ENCODE assay signal across 8 cellular contexts in the genomic region with DNA sequence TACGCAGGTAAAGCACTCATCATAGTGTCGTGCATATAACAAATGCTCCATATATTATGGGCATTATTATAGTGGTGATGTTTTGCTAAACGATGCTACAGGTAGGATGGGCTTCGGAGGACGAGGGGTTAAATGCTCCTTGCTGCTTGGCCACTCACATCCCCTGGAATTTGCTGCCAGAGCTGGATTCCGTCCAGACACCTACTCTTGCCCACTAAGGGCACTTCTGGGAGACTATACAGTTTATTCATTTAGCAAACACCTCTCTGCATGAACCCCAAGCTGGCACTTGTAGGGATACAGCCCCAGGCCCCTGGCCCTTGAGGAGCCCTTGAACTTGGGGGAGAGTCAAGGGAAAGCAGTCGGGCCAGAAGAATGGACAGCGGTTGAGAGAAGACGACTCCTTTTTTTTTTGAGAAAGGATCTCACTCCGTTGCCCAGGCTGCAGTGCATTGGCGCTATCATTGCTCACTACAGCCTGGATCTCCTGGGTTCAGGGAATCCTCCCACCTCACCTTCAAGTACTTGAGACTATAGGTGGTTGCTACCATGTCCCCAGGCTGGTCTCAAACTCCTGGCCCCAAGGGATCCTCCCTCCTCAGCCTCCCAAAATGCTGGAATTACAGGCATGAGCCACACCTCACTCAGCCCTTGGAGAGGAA. TPM values are rescaled to one million over a fixed set of nuclear protein-coding genes. Genes with fewer than 3 reads are reported as not detected.
DNase-seq lines count a peak whose midpoint lies in the region; ATAC-seq, FAIRE-seq and TF ChIP-seq lines count a peak whose summit lies in the region.

No MANE protein-coding gene starts in this region.

- no peak overlapping the region for H2AFZ ChIP-seq in DND-41 (ENCODE audit: low read depth, low read length)

- peak overlapping the region; percentile 76; the same call in 1 of the 2 replicates for H3K9ac ChIP-seq in DND-41 (ENCODE audit: low read depth, low read length)

- peaks cover 25% of the 10 kb centered on the region for H3K79me2 ChIP-seq in DND-41 (ENCODE audit: insufficient read depth, low read length)

- no peaks in the 10 kb centered on the region for H3K9me3 ChIP-seq in DND-41 (ENCODE audit: insufficient read depth, low read length, severe bottlenecking)
- no peaks in the 10 kb centered on the region for H3K9me3 ChIP-seq in Panc1 (ENCODE audit: control insufficient read depth, insufficient read depth, low read depth, low read length)
- no peaks in the 10 kb centered on the region for H3K9me3 ChIP-seq in esophagus muscularis mucosa
- no peaks in the 10 kb centered on the region for H3K9me3 ChIP-seq in gastrocnemius medialis

- intact Hi-C loops in Panc1 (cut with micrococcal nuclease; ENCODE audit: unreplicated experiment): loop anchor here (10.0 kb wide), 1 partner anchor 1090 kb away; the partner anchor contains the start of gene LRRC25
- intact Hi-C loops in esophagus muscularis mucosa (cut with DNase I): no loop called here
- intact Hi-C loops in gastrocnemius medialis (cut with DNase I; ENCODE audit: low total_unique reads): loop anchor here (1.0 kb wide), 3 partner anchors 37 to 229 kb away; partner anchors contain the start of genes BABAM1, HAUS8 and MYO9B

- CTCF ChIA-PET in Panc1 (lab: Charles Lee): interaction anchor here (0.7 to 1.0 kb wide), 3 partner anchors 11 to 15 kb away, joined by 4 to 8 read pairs (median 5); no protein-coding TSS in a partner anchor

- 59% methylated on average over 11 of the region's 11 CpGs for WGBS in esophagus muscularis mucosa

- ATAC-seq in DND-41 (ENCODE audit: insufficient read depth, low read depth) (no peak), Panc1 (no peak), gastrocnemius medialis (no peak), foreskin keratinocyte (no peak)

- peaks cover 4% of the 10 kb centered on the region for H3K36me3 ChIP-seq in DND-41 (ENCODE audit: insufficient read depth, low read length)
- no peaks in the 10 kb centered on the region; the same call in 1 of the 2 replicates for H3K36me3 ChIP-seq in Panc1 (ENCODE audit: control insufficient read depth, insufficient read depth, low read length)
- peaks cover 0 to 15% (median 7%) of the 10 kb centered on the region in 4 donors for H3K36me3 ChIP-seq in esophagus muscularis mucosa
- no peaks in the 10 kb centered on the region for H3K36me3 ChIP-seq in gastrocnemius medialis

- H3K27me3 ChIP-seq in DND-41 (ENCODE audit: insufficient read depth, low read length, poor library complexity) (no peaks in the 10 kb centered on the region), Panc1 (ENCODE audit: control insufficient read depth, insufficient read depth, low read length) (no peaks in the 10 kb centered on the region), esophagus muscularis mucosa (peaks cover 0 to 9% (median 0%) of the 10 kb centered on the region in 4 donors), gastrocnemius medialis (no peaks in the 10 kb centered on the region), foreskin keratinocyte (no peaks in the 10 kb centered on the region)

- H3K27ac ChIP-seq in DND-41 (ENCODE audit: low read length) (peak overlapping the region; percentile 87), Panc1 (ENCODE audit: low read length) (peak overlapping the region; percentile 89), esophagus muscularis mucosa (replicated peaks in 1 of 4) (peak overlapping the region; percentile 90 to 97 (median 91)), gastrocnemius medialis (peak overlapping the region; percentile 92 to 94 (median 94)), foreskin keratinocyte (no peak overlapping the region)

- BruUV-seq in Panc1 (replicated peaks; lab: Mats Ljungman, UMichigan): no TSS peak

- TF ChIP-seq CTCF in DND-41 (IDR thresholded peaks at IDR 0.05; ENCODE audit: borderline replicate concordance, extremely low read depth, low read length, poor library complexity, severe bottlenecking): no peak
- TF ChIP-seq CTCF in Panc1 (IDR thresholded peaks at IDR 0.05): no peak
- TF ChIP-seq CTCF in esophagus muscularis mucosa (IDR thresholded peaks at IDR 0.05): no peak
- no peak for TF ChIP-seq CTCF in gastrocnemius medialis (IDR thresholded peaks at IDR 0.05 in 4 of 5, conservative IDR thresholded peaks at IDR 0.05 in 1 of 5)
- no peak for TF ChIP-seq CTCF in foreskin keratinocyte (conservative IDR thresholded peaks at IDR 0.05)

- peaks cover 38% of the 10 kb centered on the region for H3K4me1 ChIP-seq in DND-41 (ENCODE audit: insufficient read depth, low read length)
- peaks cover 28% of the 10 kb centered on the region for H3K4me1 ChIP-seq in Panc1 (ENCODE audit: control insufficient read depth, insufficient read depth, low read length)
- H3K4me1 ChIP-seq in esophagus muscularis mucosa: peaks cover 46 to 89% (median 79%) of the 10 kb centered on the region in 4 donors
- H3K4me1 ChIP-seq in gastrocnemius medialis: peaks cover 35 to 42% of the 10 kb centered on the region in 2 donors
- peaks cover 8% of the 10 kb centered on the region for H3K4me1 ChIP-seq in foreskin keratinocyte

- H3K4me3 ChIP-seq in DND-41 (ENCODE audit: low read depth in 1 of 2, low read length in 2 of 2) (no peak overlapping the region), Panc1 (ENCODE audit: low read depth in 2 of 2, low read length in 2 of 2) (no peak overlapping the region; a peak in 1 of 4 replicates), esophagus muscularis mucosa (peak overlapping the region in 1 of 4 donors; percentile 67), gastrocnemius medialis (no peak overlapping the region)

- no peak for TF ChIP-seq EP300 in esophagus muscularis mucosa (IDR thresholded peaks at IDR 0.05)

- H3K4me2 ChIP-seq in DND-41 (ENCODE audit: insufficient read depth, low read length): no peak overlapping the region; the same call in 1 of the 2 replicates

- DNase-seq in DND-41: no peak
- DNase-seq in Panc1 (ENCODE audit: low read depth, low spot score): no peak
- no peak for DNase-seq in esophagus muscularis mucosa (ENCODE audit: extremely low spot score)
- DNase-seq in gastrocnemius medialis: no peak
- no peak for DNase-seq in GM12891 (ENCODE audit: insufficient read length, low spot score)
- DNase-seq in foreskin keratinocyte: no peak
- no peak for DNase-seq in A172 (ENCODE audit: low spot score)
- no peak for DNase-seq in activated CD8-positive, alpha-beta memory T cell treated with anti-CD3 and anti-CD28 coated beads for 24 hours

- POLR2A ChIA-PET in Panc1 (lab: Charles Lee): interaction anchor here (1.1 kb wide), 1 partner anchor 12 kb away, joined by 4 read pairs; no protein-coding TSS in a partner anchor

- in situ Hi-C loops in Panc1 (cut with HindIII; ENCODE audit: low pct_unique_long_range_greater_than_20kb, low sequenced_read_pairs) (no loop called here), gastrocnemius medialis (cut with MboI; ENCODE audit: low sequenced_read_pairs in 4 of 4) (no loop called here)

- peaks cover under 1% of the 10 kb centered on the region; the same call in 1 of the 2 replicates for H4K20me1 ChIP-seq in DND-41 (ENCODE audit: insufficient read depth, low read length)

- no peak for FAIRE-seq in GM12891 (lab: Jason Lieb, UNC)

- no peak for TF ChIP-seq POLR2A in esophagus muscularis mucosa (IDR thresholded peaks at IDR 0.05; ENCODE audit: low read depth)
- no peak for TF ChIP-seq POLR2A in gastrocnemius medialis (IDR thresholded peaks at IDR 0.05)
- TF ChIP-seq POLR2A in GM12891 (IDR thresholded peaks at IDR 0.05; ENCODE audit: low read depth, low read length): no peak

TF ChIP-seq in GM12891, 5 proteins besides CTCF, POLR2A, EP300 and RAD21:
- no peak for TF ChIP-seq SPI1 (IDR thresholded peaks at IDR 0.05; ENCODE audit: low read depth, low read length)
- no peak for TF ChIP-seq POU2F2 (IDR thresholded peaks at IDR 0.05; ENCODE audit: low read depth, low read length)
- no peak for TF ChIP-seq PAX5 (IDR thresholded peaks at IDR 0.05; ENCODE audit: insufficient read depth, low read length, severe bottlenecking)

RNA-seq across cellular contexts. Expression of gene MRPL34, which starts 1.2 kb away (rescaled TPM):
- 87.7 TPM for total RNA-seq in Panc1 (2021; ENCODE audit: unreplicated experiment)
- polyA plus RNA-seq in Panc1 (2012; ENCODE audit: insufficient read length): 94.2 TPM
- 100 to 1,000 TPM; 131 to 173 (median 147) TPM for total RNA-seq in esophagus muscularis mucosa
- total RNA-seq in gastrocnemius medialis: 100 to 1,000 TPM; 145 to 369 (median 249) TPM
- 75.1 TPM for polyA plus RNA-seq in GM12891 (2012; ENCODE audit: low read depth, missing spikeins)
- total RNA-seq in foreskin keratinocyte: 38.8 and 43.6 TPM in 2 replicates
- 99.8 and 114 TPM in 2 replicates for polyA plus RNA-seq in foreskin keratinocyte
- 79.1 and 183 TPM in 2 replicates for total RNA-seq in A172 (2014; rRNA removed; shearing (Covaris generic))

RNA-seq across cellular contexts. Expression of gene ABHD8, which starts 1.3 kb away (rescaled TPM):
- total RNA-seq in Panc1 (2021; ENCODE audit: unreplicated experiment) (19.6 TPM), esophagus muscularis mucosa (10 to 100 TPM; 14.7 to 35.4 (median 28.1) TPM), gastrocnemius medialis (10 to 100 TPM; 12.2 to 25.0 (median 19.8) TPM), foreskin keratinocyte (12.6 and 16.0 TPM in 2 replicates)
- 30.1 TPM for polyA plus RNA-seq in Panc1 (2012; ENCODE audit: insufficient read length)
- polyA plus RNA-seq in GM12891 (2012; ENCODE audit: low read depth, missing spikeins): 9.2 TPM
- 14.4 and 17.6 TPM in 2 replicates for polyA plus RNA-seq in foreskin keratinocyte
- total RNA-seq in A172 (2014; rRNA removed; shearing (Covaris generic)): 20.7 and 31.1 TPM in 2 replicates

RNA-seq across cellular contexts. Expression of gene DDA1, which starts 4.8 kb away (rescaled TPM):
- 56.0 TPM for total RNA-seq in Panc1 (2021; ENCODE audit: unreplicated experiment)
- polyA plus RNA-seq in Panc1 (2012; ENCODE audit: insufficient read length): 84.8 TPM
- 10 to 100 TPM; 12.0 to 25.4 (median 20.9) TPM for total RNA-seq in esophagus muscularis mucosa
- 10 to 100 TPM; 18.7 to 40.0 (median 27.0) TPM for total RNA-seq in gastrocnemius medialis
- 75.3 TPM for polyA plus RNA-seq in GM12891 (2012; ENCODE audit: low read depth, missing spikeins)
- total RNA-seq in foreskin keratinocyte: 54.7 and 59.1 TPM in 2 replicates
- 76.4 and 78.6 TPM in 2 replicates for polyA plus RNA-seq in foreskin keratinocyte
- total RNA-seq in A172 (2014; rRNA removed; shearing (Covaris generic)): 89.1 and 104 TPM in 2 replicates

RNA-seq across cellular contexts. Expression of gene ANKLE1, which starts 22.8 kb away (rescaled TPM):
- total RNA-seq in Panc1 (2021; ENCODE audit: unreplicated experiment): 1.1 TPM
- polyA plus RNA-seq in Panc1 (2012; ENCODE audit: insufficient read length): 1.4 TPM
- total RNA-seq in esophagus muscularis mucosa: 1 to 10 TPM in 2 of 4 donors, under 1 TPM in 2; under 0.01 to 3.0 (median 0.88) TPM
- total RNA-seq in gastrocnemius medialis: 1 to 10 TPM in 1 of 4 donors, under 1 TPM in 1, not detected in 2; 0.11 to 1.4 TPM
- 3.8 TPM for polyA plus RNA-seq in GM12891 (2012; ENCODE audit: low read depth, missing spikeins)
- total RNA-seq in foreskin keratinocyte: 2.1 and 2.7 TPM in 2 replicates
- 1.9 and 2.6 TPM in 2 replicates for polyA plus RNA-seq in foreskin keratinocyte
- total RNA-seq in A172 (2014; rRNA removed; shearing (Covaris generic)): 0.24 and 0.60 TPM in 2 replicates

RNA-seq across cellular contexts. Expression of gene ANO8, which starts 30.1 kb away (rescaled TPM):
- 13.5 TPM for total RNA-seq in Panc1 (2021; ENCODE audit: unreplicated experiment)
- polyA plus RNA-seq in Panc1 (2012; ENCODE audit: insufficient read length): 15.2 TPM
- 1 to 10 TPM; 2.9 to 7.4 (median 4.0) TPM for total RNA-seq in esophagus muscularis mucosa
- 10 to 100 TPM in 2 of 4 donors, 1 to 10 TPM in 2; 6.2 to 24.5 (median 9.9) TPM for total RNA-seq in gastrocnemius medialis
- 1.3 TPM for polyA plus RNA-seq in GM12891 (2012; ENCODE audit: low read depth, missing spikeins)
- total RNA-seq in foreskin keratinocyte: 2.1 and 2.9 TPM in 2 replicates
- 1.2 and 1.4 TPM in 2 replicates for polyA plus RNA-seq in foreskin keratinocyte
- 4.2 and 5.1 TPM in 2 replicates for total RNA-seq in A172 (2014; rRNA removed; shearing (Covaris generic))
